8 cellular contexts compared by ENCODE assay signal in genomic region chr5:95646569-95647330, GRCh38. TPM values are rescaled to one million over a fixed set of nuclear protein-coding genes. Genes with fewer than 3 reads are reported as not detected.
DNase-seq lines count a peak whose midpoint lies in the region; ATAC-seq and TF ChIP-seq lines count a peak whose summit lies in the region.

TSS of gene RFESD (plus strand) at chr5:95646777. CDS start at chr5:95652272, 5,495 bp downstream.

- H3K36me3 ChIP-seq in KOPT-K1 (ENCODE audit: insufficient read depth, low read length) = no peaks in the 10 kb centered on the region

- no peaks in the 10 kb centered on the region for H3K9me3 ChIP-seq in KOPT-K1 (ENCODE audit: insufficient read depth, low read length, poor library complexity, severe bottlenecking)

- DNase-seq in EH (ENCODE audit: low read depth) = peak; percentile 97
- peak; percentile 97 for DNase-seq in RPMI8226
- DNase-seq in activated T-helper 9 cell treated with anti-CD3 and anti-CD28 coated beads, Interleukin-2, amount 50 U/mL, for 16 hours (ENCODE audit: low read depth) = peak; percentile 93
- peak; percentile 93 for DNase-seq in fibroblast of peridontal ligament (ENCODE audit: extremely low read depth)
- peak; percentile 98 for DNase-seq in natural killer cell
- peak; percentile 81 to 93 (median 88) for DNase-seq in stimulated activated naive CD4-positive, alpha-beta T cell (lab: John Stamatoyannopoulos, UW)

- peak within 1 kb of the TSS; percentile 85 to 95 for H3K27ac Mint-ChIP-seq in natural killer cell

- intact Hi-C loops in natural killer cell (cut with micrococcal nuclease) = loop anchor here (1.0 to 5.0 kb wide), 4 partner anchors 84 to 1291 kb away; partner anchors contain the start of genes ARSK, GLRX, LNPEP and RHOBTB3

- H3K27ac ChIP-seq in KOPT-K1 (ENCODE audit: low read depth, low read length, poor library complexity, severe bottlenecking) = peak within 1 kb of the TSS; percentile 95

- TF ChIP-seq CTCF in natural killer cell (IDR thresholded peaks at IDR 0.05) = no peak

- ATAC-seq in GM21825 (IDR thresholded peaks at IDR 0.05; ENCODE audit: unreplicated experiment) = peak; percentile 96
- peak; percentile 95 to 99 (median 96) for ATAC-seq in natural killer cell

- no peaks in the 10 kb centered on the region for H3K9me3 Mint-ChIP-seq in natural killer cell

- peaks cover 8 to 16% of the 10 kb centered on the region in 2 donors for H3K4me1 Mint-ChIP-seq in natural killer cell

- no peaks in the 10 kb centered on the region for H3K27me3 Mint-ChIP-seq in natural killer cell (ENCODE audit: low read depth in 2 of 2)

- no peaks in the 10 kb centered on the region for H3K36me3 Mint-ChIP-seq in natural killer cell

- H3K4me3 Mint-ChIP-seq in natural killer cell = peak within 1 kb of the TSS; percentile 83

RNA-seq across cellular contexts. Expression of gene RFESD, which starts in this region (rescaled TPM):
- total RNA-seq in natural killer cell = 1 to 10 TPM in 2 of 3 donors, under 1 TPM in 1; 0.96 to 1.5 (median 1.4) TPM

Comparison
In these comparisons a context has a peak if more than half of its experiments do, and no peak if none do; other contexts are left out.
1. Peak in every context shown above with its lines: DNase-seq, ATAC-seq and H3K27ac ChIP-seq.